In the genomic region with DNA sequence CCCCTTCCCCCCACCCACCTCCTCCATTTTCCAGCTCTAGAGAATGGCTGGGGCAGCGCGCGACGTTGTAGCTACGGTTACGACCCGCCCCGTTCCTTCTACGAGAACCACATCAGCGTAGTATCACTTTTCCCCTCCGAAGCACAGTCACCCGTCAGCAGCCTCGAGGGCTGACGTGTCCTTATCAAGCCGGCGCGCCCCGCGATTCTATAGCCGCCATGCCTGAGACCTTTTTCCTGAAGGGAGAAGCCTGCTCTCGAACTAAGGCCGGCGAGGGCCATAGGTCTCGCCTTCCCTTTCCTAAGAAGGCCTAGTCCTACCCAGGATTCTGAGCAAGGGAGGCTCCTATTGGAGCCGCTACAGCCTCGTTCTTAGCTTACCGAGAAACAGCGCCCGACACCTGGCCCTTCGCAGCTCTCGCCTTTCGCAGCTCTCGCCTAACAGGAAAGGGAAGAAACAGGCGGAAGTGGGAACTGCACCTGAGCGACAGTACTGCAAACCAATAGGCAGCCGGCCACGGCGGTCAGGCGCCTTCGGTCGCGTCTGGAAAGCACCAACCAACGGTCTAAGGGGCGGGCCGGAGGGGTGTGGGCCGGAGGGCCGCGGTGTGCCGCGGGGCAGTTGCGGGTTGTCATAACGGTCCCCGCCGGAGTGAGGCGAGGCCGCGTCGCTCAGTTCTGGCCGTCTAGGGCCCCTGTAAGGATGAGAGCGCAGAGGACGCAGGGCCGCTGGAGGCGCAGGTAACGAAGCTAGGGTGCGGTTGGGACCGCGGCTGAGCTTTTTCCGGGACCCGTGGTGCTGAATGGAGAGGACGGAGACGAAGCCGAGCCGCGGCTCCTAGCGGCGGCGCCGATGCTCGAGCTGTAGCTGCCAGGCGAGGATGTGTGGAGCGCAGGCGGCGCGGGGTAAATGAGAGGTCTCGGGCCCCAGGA, we compare ENCODE assay signal across 8 cellular contexts.
A peak's percentile ranks its signal among the peaks of the same experiment; 100 is the strongest.
DNase-seq lines count a peak whose midpoint lies in the region; ATAC-seq, FAIRE-seq and TF ChIP-seq lines count a peak whose summit lies in the region.

A gene (plus strand): TSS at position 618 of the 932 bp plus-strand sequence. CDS start 470 bp downstream, outside the sequence.
A gene (minus strand): TSS at position 445 of the 932 bp plus-strand sequence. CDS start 1,522 bp downstream, outside the sequence.

- peak within 1 kb of the TSS; percentile 81 for H3K27ac ChIP-seq in RWPE2 (ENCODE audit: poor library complexity, severe bottlenecking)

- H3K9me3 Mint-ChIP-seq in nephron = no peaks in the 10 kb centered on the region
- no peaks in the 10 kb centered on the region for H3K9me3 Mint-ChIP-seq in stimulated activated naive CD8-positive, alpha-beta T cell treated with anti-CD3 and anti-CD28 coated beads, Interleukin-15, Interleukin-2, amounts not matched to agents 100 ng/mL and 50 ng/mL, for 24 hours

- DNase-seq in H54 (ENCODE audit: insufficient read length, low spot score) (peak; percentile 76), LoVo (ENCODE audit: low spot score) (peak; percentile 99), RWPE2 (ENCODE audit: low spot score) (peak; percentile 99), fibroblast of pulmonary artery (ENCODE audit: low read depth) (peak; percentile 99)
- DNase-seq in activated T-helper 9 cell treated with anti-CD3 and anti-CD28 coated beads, Interleukin-2, amount 50 U/mL, for 16 hours (ENCODE audit: low read depth) = peak; percentile 92

- peak within 1 kb of the TSS; percentile 100 for H3K9ac ChIP-seq in ES-I3 (ENCODE audit: low read depth, low read length)

- H3K36me3 ChIP-seq in ES-I3 (ENCODE audit: insufficient read depth, low read length) = peaks cover 11% of the 10 kb centered on the region
- peaks cover 60% of the 10 kb centered on the region for H3K36me3 ChIP-seq in RWPE2 (ENCODE audit: low read depth)

- H3K4me1 Mint-ChIP-seq in nephron = peaks cover 37% of the 10 kb centered on the region
- peaks cover 53% of the 10 kb centered on the region for H3K4me1 Mint-ChIP-seq in stimulated activated naive CD8-positive, alpha-beta T cell treated with anti-CD3 and anti-CD28 coated beads, Interleukin-15, Interleukin-2, amounts not matched to agents 100 ng/mL and 50 ng/mL, for 24 hours (ENCODE audit: low read depth)

- peaks cover 33% of the 10 kb centered on the region for H3K36me3 Mint-ChIP-seq in nephron (ENCODE audit: low read depth)
- H3K36me3 Mint-ChIP-seq in stimulated activated naive CD8-positive, alpha-beta T cell treated with anti-CD3 and anti-CD28 coated beads, Interleukin-15, Interleukin-2, amounts not matched to agents 100 ng/mL and 50 ng/mL, for 24 hours (ENCODE audit: low read depth) = peaks cover 69% of the 10 kb centered on the region

- H3K27ac Mint-ChIP-seq in nephron = peak within 1 kb of the TSS; percentile 99 to 100 (median 100)
- peak within 1 kb of the TSS; percentile 97 for H3K27ac Mint-ChIP-seq in stimulated activated naive CD8-positive, alpha-beta T cell treated with anti-CD3 and anti-CD28 coated beads, Interleukin-15, Interleukin-2, amounts not matched to agents 100 ng/mL and 50 ng/mL, for 24 hours

- no peaks in the 10 kb centered on the region for H3K27me3 ChIP-seq in RWPE2 (ENCODE audit: insufficient read depth, poor library complexity, severe bottlenecking)

- peak; percentile 92 for ATAC-seq in RWPE2 (ENCODE audit: low read depth)

- peak; percentile 39 for TF ChIP-seq CTCF in RWPE2 (IDR thresholded peaks at IDR 0.05; ENCODE audit: poor library complexity, severe bottlenecking)
- TF ChIP-seq CTCF in fibroblast of pulmonary artery (IDR thresholded peaks at IDR 0.05; ENCODE audit: low read length, missing control alignments) = peak; percentile 23
- TF ChIP-seq CTCF in nephron (IDR thresholded peaks at IDR 0.05; ENCODE audit: unreplicated experiment in 3 of 3) = peak in 1 of 3 experiments; percentile 40

- FAIRE-seq in H54 (lab: Jason Lieb, UNC) = peak; percentile 67

- H3K4me1 ChIP-seq in ES-I3 (ENCODE audit: insufficient read depth, low read length) (peaks cover 5% of the 10 kb centered on the region; the same call in 1 of the 2 replicates), RWPE2 (ENCODE audit: insufficient read depth, poor library complexity, severe bottlenecking) (peaks cover 34% of the 10 kb centered on the region)

- no peaks in the 10 kb centered on the region for H3K27me3 Mint-ChIP-seq in nephron (ENCODE audit: low read depth)
- H3K27me3 Mint-ChIP-seq in stimulated activated naive CD8-positive, alpha-beta T cell treated with anti-CD3 and anti-CD28 coated beads, Interleukin-15, Interleukin-2, amounts not matched to agents 100 ng/mL and 50 ng/mL, for 24 hours = no peaks in the 10 kb centered on the region

- H3K9me3 ChIP-seq in ES-I3 (ENCODE audit: control insufficient read depth, insufficient read depth, low read length) (no peaks in the 10 kb centered on the region), RWPE2 (ENCODE audit: severe bottlenecking) (no peaks in the 10 kb centered on the region)

- H3K4me3 Mint-ChIP-seq in nephron = peak within 1 kb of the TSS; percentile 96 to 98 (median 98)
- peak within 1 kb of the TSS; percentile 98 for H3K4me3 Mint-ChIP-seq in stimulated activated naive CD8-positive, alpha-beta T cell treated with anti-CD3 and anti-CD28 coated beads, Interleukin-15, Interleukin-2, amounts not matched to agents 100 ng/mL and 50 ng/mL, for 24 hours

- H3K4me3 ChIP-seq in RWPE2 (ENCODE audit: severe bottlenecking) (peak within 1 kb of the TSS; percentile 76), fibroblast of pulmonary artery (replicated peaks; ENCODE audit: low read depth, low read length) (peak within 1 kb of the TSS; percentile 93)

- TF ChIP-seq POLR2A in H54 (IDR thresholded peaks at IDR 0.05; ENCODE audit: low read depth, low read length) = peak; percentile 89

Comparison
In these comparisons a context has a peak if more than half of its experiments do, and no peak if none do; other contexts are left out.
1. Peak in every context shown above with its lines: DNase-seq, ATAC-seq, H3K4me3 ChIP-seq and H3K27ac ChIP-seq.